1 cellular context compared by ENCODE assay signal in the genomic region with DNA sequence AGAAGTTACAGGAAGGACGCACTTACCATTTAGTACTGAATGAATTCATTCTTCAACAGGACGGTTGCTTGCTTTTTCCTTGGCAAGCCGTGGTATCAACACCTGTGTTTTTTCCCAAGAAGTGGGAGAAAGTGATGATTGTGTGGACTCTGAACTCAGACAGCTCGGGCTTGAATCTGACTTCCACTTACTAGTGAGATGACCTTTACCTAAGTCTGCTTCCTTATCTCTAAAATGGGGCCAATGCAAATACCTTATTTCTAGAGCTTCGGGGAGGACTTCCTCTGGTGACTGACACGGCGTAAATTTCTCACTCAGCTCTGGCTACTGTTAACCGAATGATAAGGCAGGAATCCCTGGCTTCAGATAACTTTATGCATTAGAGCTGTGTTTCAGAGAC.
TF ChIP-seq lines count a peak whose summit lies in the region.

No MANE protein-coding gene starts in this region.

TF ChIP-seq in IMR-90, 13 proteins besides CTCF, POLR2A, EP300 and RAD21 (continued from another document):
- TF ChIP-seq, protein P1, sequence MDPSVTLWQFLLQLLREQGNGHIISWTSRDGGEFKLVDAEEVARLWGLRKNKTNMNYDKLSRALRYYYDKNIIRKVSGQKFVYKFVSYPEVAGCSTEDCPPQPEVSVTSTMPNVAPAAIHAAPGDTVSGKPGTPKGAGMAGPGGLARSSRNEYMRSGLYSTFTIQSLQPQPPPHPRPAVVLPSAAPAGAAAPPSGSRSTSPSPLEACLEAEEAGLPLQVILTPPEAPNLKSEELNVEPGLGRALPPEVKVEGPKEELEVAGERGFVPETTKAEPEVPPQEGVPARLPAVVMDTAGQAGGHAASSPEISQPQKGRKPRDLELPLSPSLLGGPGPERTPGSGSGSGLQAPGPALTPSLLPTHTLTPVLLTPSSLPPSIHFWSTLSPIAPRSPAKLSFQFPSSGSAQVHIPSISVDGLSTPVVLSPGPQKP (IDR thresholded peaks at IDR 0.05; ENCODE audit: borderline replicate concordance, low read depth, low read length): no peak
- no peak for TF ChIP-seq SMC3 (IDR thresholded peaks at IDR 0.05; ENCODE audit: low read depth, low read length)
TF ChIP-seq in IMR-90: peak in this region for 0.
